21 cellular contexts compared by ENCODE assay signal in genomic region chr2:165803123-165803760, GRCh38. TPM values are rescaled to one million over a fixed set of nuclear protein-coding genes. Genes with fewer than 3 reads are reported as not detected.
DNase-seq lines count a peak whose midpoint lies in the region; ATAC-seq lines count a peak whose summit lies in the region.
"Had no signal": no experiment of that assay in that cellular context is flagged by ENCODE, and none has a peak within 500 bp of the region (broad histone marks: within the 10 kb centered on the region; RNA-seq: fewer than 3 reads in every experiment).

No MANE protein-coding gene starts in this region.

- ATAC-seq in GM18858 (IDR thresholded peaks at IDR 0.05; ENCODE audit: unreplicated experiment), result no peak
- ATAC-seq: HCT116, right lobe of liver had no signal

- DNase-seq in Daoy (ENCODE audit: low read depth), result peak; percentile 24
- peak; percentile 65 to 71 for DNase-seq in Kasumi-1 (lab: John Stamatoyannopoulos, UW)
- peak; percentile 87 for DNase-seq in amniotic epithelial cell (ENCODE audit: low read depth)
- peak; percentile 11 for DNase-seq in kidney glomerular epithelial cell (lab: John Stamatoyannopoulos, UW)
- no peak for DNase-seq in central memory CD4-positive, alpha-beta T cell
- no peak for DNase-seq in NCI-H524 (lab: John Stamatoyannopoulos, UW)
- no peak for DNase-seq in DMS114 treated with DMSO at 0.1 percent for 48 hours (lab: John Stamatoyannopoulos, UW; ENCODE audit: unreplicated experiment)
- DNase-seq: activated CD4-positive, alpha-beta T cell treated with anti-CD3 and anti-CD28 coated beads for 4 hours; activated CD8-positive, alpha-beta memory T cell treated with anti-CD3 and anti-CD28 coated beads, Interleukin-2, amount 50 U/mL, for 48 hours; dorsolateral prefrontal cortex; erythroblast; NCI-H1105 treated with DMSO at 0.1 percent for 48 hours; NCI-H2171 treated with DMSO at 0.1 percent for 48 hours; nucleus accumbens; right lobe of liver; SIG-M5; stimulated activated CD4-positive, alpha-beta T cell treated with anti-CD3 and anti-CD28 coated beads, Interleukin-2, amount 100 ng/mL, for 24 hours; substantia nigra; T1000 had no signal

RNA-seq across cellular contexts. Expression of gene GALNT3, which starts 9.2 kb away (rescaled TPM):
- 4.7 and 9.3 TPM in 2 replicates for total RNA-seq in Daoy (2014; rRNA removed; shearing (Covaris generic))

Comparison
In these comparisons a context has a peak if more than half of its experiments do, and no peak if none do; other contexts are left out.
1. DNase-seq: peak in Daoy (single experiment), Kasumi-1 (2 of 2), amniotic epithelial cell (single experiment) and kidney glomerular epithelial cell (single experiment); none in central memory CD4-positive, alpha-beta T cell (single experiment), NCI-H524 (0 of 2) and DMS114 treated with DMSO at 0.1 percent for 48 hours (single experiment).